Comparison of ENCODE assay signal across 23 cellular contexts in genomic region chr2:117931978-117932377, GRCh38.
"Had no signal": no experiment of that assay in that cellular context is flagged by ENCODE, and none has a peak within 500 bp of the region (broad histone marks: within the 10 kb centered on the region; RNA-seq: fewer than 3 reads in every experiment).

No MANE protein-coding gene starts in this region.

- H3K4me3 Mint-ChIP-seq: activated CD8-positive, alpha-beta T cell treated with anti-CD3 and anti-CD28 coated beads for 36 hours; activated naive CD4-positive, alpha-beta T cell treated with anti-CD3 and anti-CD28 coated beads, Interleukin-2, amount 50 U/mL, for 24 hours had no signal

- H3K9me3 Mint-ChIP-seq: activated naive CD4-positive, alpha-beta T cell treated with anti-CD3 and anti-CD28 coated beads, Interleukin-2, amount 50 U/mL, for 24 hours had no signal

- H3K27ac Mint-ChIP-seq: activated CD8-positive, alpha-beta T cell treated with anti-CD3 and anti-CD28 coated beads for 36 hours; activated naive CD4-positive, alpha-beta T cell treated with anti-CD3 and anti-CD28 coated beads, Interleukin-2, amount 50 U/mL, for 24 hours had no signal

- H3K27me3 Mint-ChIP-seq: activated CD8-positive, alpha-beta T cell treated with anti-CD3 and anti-CD28 coated beads for 36 hours; activated naive CD4-positive, alpha-beta T cell treated with anti-CD3 and anti-CD28 coated beads, Interleukin-2, amount 50 U/mL, for 24 hours had no signal

- DNase-seq: activated CD4-positive, alpha-beta T cell treated with anti-CD3 and anti-CD28 coated beads for 4 hours; activated CD8-positive, alpha-beta memory T cell treated with anti-CD3 and anti-CD28 coated beads, Interleukin-2, amount 50 U/mL, for 4 hours; activated CD8-positive, alpha-beta T cell treated with anti-CD3 and anti-CD28 coated beads for 36 hours; adrenal gland; anterior cingulate cortex; IMR-90; KBM-7; NCI-H1048; NCI-H1436; NCI-H1694 treated with DMSO at 0.1 percent for 48 hours; NCI-H2029 treated with DMSO at 0.1 percent for 48 hours; NCI-H345; NCI-H510A; NCI-H82; OCI-M1; RPMI8226; SJCRH30; SK-N-SH; T-helper 1 cell; WERI-Rb-1 had no signal

- ATAC-seq: activated CD8-positive, alpha-beta T cell treated with anti-CD3 and anti-CD28 coated beads for 36 hours; Panc1; Right ventricle myocardium inferior had no signal
